In the genomic region with DNA sequence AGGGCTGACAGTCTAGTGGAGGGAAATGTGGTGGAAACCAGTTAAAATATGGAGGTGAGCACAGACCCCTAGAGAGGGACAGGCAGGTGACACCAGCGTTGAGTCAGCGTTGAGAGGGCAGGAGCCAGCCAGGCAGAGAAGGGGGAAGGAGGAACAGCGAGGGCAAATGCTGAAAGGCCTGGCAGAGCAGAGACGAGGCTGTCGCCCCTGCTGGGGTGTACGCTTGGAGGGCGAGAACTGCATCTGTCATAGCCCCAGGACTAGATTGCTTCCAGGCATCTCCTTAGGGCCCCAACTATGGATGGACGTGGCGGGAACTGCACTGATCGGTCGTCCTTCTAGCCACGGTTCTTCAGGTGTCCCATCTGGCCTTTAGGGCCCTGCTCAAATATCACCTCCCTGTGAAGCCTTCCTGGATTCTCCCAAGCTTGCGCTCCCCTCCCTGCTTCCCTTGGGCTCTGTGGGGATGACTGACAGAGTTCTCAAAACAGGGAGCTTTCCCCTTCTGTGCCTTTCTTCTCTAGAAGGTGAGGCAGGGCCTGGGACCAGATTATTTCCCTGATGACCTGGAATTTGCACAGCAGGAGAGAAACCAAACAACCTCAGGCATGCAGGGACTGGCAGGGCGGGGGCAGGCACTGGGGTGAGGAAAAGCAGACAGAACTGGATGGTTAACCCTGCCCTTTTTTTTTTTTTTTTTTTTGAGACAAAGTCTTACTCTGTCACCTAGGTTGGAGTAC, we compare ENCODE assay signal across 17 cellular contexts. TPM values are rescaled to one million over a fixed set of nuclear protein-coding genes. Genes with fewer than 3 reads are reported as not detected.
DNase-seq lines count a peak whose midpoint lies in the region; ATAC-seq and TF ChIP-seq lines count a peak whose summit lies in the region.
"Had no signal": no experiment of that assay in that cellular context is flagged by ENCODE, and none has a peak within 500 bp of the region (broad histone marks: within the 10 kb centered on the region; RNA-seq: fewer than 3 reads in every experiment).

No MANE protein-coding gene starts in this region.

- H3K4me2 ChIP-seq in hepatocyte: no peak overlapping the region

- POLR2A ChIA-PET in activated B cell treated with CpG ODN at 0.5 μM for 24 hours (lab: Charles Lee): interaction anchor here (0.7 kb wide), 1 partner anchor 211 kb away, joined by 3 read pairs; no protein-coding TSS in a partner anchor

- peaks cover 22% of the 10 kb centered on the region for H3K4me1 Mint-ChIP-seq in activated B cell treated with CpG ODN at 0.5 μM for 24 hours

- ATAC-seq in activated B cell treated with CpG ODN at 0.5 μM for 24 hours (ENCODE audit: low read depth): peak; percentile 65
- ATAC-seq: left ventricle myocardium superior had no signal

- H3K27me3 Mint-ChIP-seq in activated B cell treated with CpG ODN at 0.5 μM for 24 hours: no peaks in the 10 kb centered on the region

- CTCF ChIA-PET in activated B cell treated with CpG ODN at 0.5 μM for 24 hours (lab: Charles Lee): no interaction called here

- 76% methylated on average over 14 of the region's 14 CpGs for WGBS in hepatocyte (ENCODE audit: low lambda C conversion rate, missing lambda C conversion rate)

- H3K9me2 ChIP-seq in hepatocyte (replicated peaks; ENCODE audit: insufficient read depth): no peaks in the 10 kb centered on the region

- H3K27me3 ChIP-seq in hepatocyte: no peaks in the 10 kb centered on the region
- H3K27me3 ChIP-seq: colonic mucosa, ovary had no signal

- H3K4me3 Mint-ChIP-seq in activated B cell treated with CpG ODN at 0.5 μM for 24 hours: no peak overlapping the region

- peaks cover 31% of the 10 kb centered on the region for H3K4me1 ChIP-seq in hepatocyte (ENCODE audit: insufficient read depth)
- H3K4me1 ChIP-seq: colonic mucosa had no signal

- no peaks in the 10 kb centered on the region for H3K9me3 Mint-ChIP-seq in activated B cell treated with CpG ODN at 0.5 μM for 24 hours

- peaks cover 28% of the 10 kb centered on the region for H3K79me2 ChIP-seq in hepatocyte

- H4K20me1 ChIP-seq in hepatocyte (ENCODE audit: insufficient read depth, poor library complexity, severe bottlenecking): no peaks in the 10 kb centered on the region

- no peak overlapping the region for H3K27ac Mint-ChIP-seq in activated B cell treated with CpG ODN at 0.5 μM for 24 hours

- H2AFZ ChIP-seq in hepatocyte: no peak overlapping the region

- no peaks in the 10 kb centered on the region for H3K9me3 ChIP-seq in hepatocyte (ENCODE audit: low read depth)
- H3K9me3 ChIP-seq: colonic mucosa, ovary had no signal

- DNase-seq in NCI-H1417 (lab: John Stamatoyannopoulos, UW): peak in 2 of 3 experiments; percentile 3 to 39
- DNase-seq in NCI-H1417 treated with DMSO at 0.1 percent for 48 hours (lab: John Stamatoyannopoulos, UW): no peak
- no peak for DNase-seq in activated B cell treated with CpG ODN at 0.5 μM for 24 hours
- DNase-seq in hepatocyte (ENCODE audit: low spot score): no peak
- peak; percentile 75 for DNase-seq in ureter (ENCODE audit: low spot score)
- DNase-seq in NCI-H1930 (lab: John Stamatoyannopoulos, UW): no peak
- no peak for DNase-seq in H4 (ENCODE audit: low spot score)
- DNase-seq in HCEC 1CT: no peak
- DNase-seq: activated T-cell treated with anti-CD3 and anti-CD28 coated beads, Interleukin-2, amount 50 U/mL, for 48 hours; colonic mucosa; left ventricle myocardium superior; MM.1S; NCI-H524 treated with DMSO at 0.1 percent for 48 hours; ovary; SIG-M5; stimulated activated CD4-positive, alpha-beta T cell treated with anti-CD3 and anti-CD28 coated beads, Interleukin-2, amount 100 ng/mL, for 24 hours; stimulated activated naive CD4-positive, alpha-beta T cell treated with Interleukin-2 at 50 U/mL for 16 hours had no signal

- TF ChIP-seq CTCF in activated B cell treated with CpG ODN at 0.5 μM for 24 hours (IDR thresholded peaks at IDR 0.05) (no peak), hepatocyte (IDR thresholded peaks at IDR 0.05; ENCODE audit: poor library complexity) (no peak)

- peak overlapping the region; percentile 51 for H3K27ac ChIP-seq in hepatocyte
- H3K27ac ChIP-seq: colonic mucosa, ovary had no signal

- no peaks in the 10 kb centered on the region for H3K36me3 ChIP-seq in hepatocyte (replicated peaks; ENCODE audit: insufficient read depth, low read depth)
- H3K36me3 ChIP-seq: colonic mucosa, ovary had no signal

- H3K36me3 Mint-ChIP-seq in activated B cell treated with CpG ODN at 0.5 μM for 24 hours (ENCODE audit: low read depth): peaks cover 4% of the 10 kb centered on the region

- H3K4me3 ChIP-seq in hepatocyte: no peak overlapping the region
- H3K4me3 ChIP-seq: colonic mucosa, ovary had no signal

- intact Hi-C loops in activated B cell treated with CpG ODN at 0.5 μM for 24 hours (cut with micrococcal nuclease): no loop called here

RNA-seq across cellular contexts. Expression of a gene that starts 11.1 kb away (rescaled TPM):
- total RNA-seq in activated B cell treated with CpG ODN at 0.5 μM for 24 hours (10.0 and 11.4 TPM in 2 replicates), hepatocyte (15.8 and 23.1 TPM in 2 replicates), ureter (32.6 TPM)
- 58.8 and 92.7 TPM in 2 replicates for polyA plus RNA-seq in hepatocyte
- 19.9 and 23.0 TPM in 2 replicates for total RNA-seq in H4 (2014; rRNA removed; shearing (Covaris generic))

RNA-seq across cellular contexts. Expression of a gene that starts 38.7 kb away (rescaled TPM):
- total RNA-seq in activated B cell treated with CpG ODN at 0.5 μM for 24 hours: 29.4 and 37.4 TPM in 2 replicates
- 13.3 and 14.0 TPM in 2 replicates for total RNA-seq in hepatocyte
- polyA plus RNA-seq in hepatocyte: 8.6 and 10.7 TPM in 2 replicates
- 27.5 TPM for total RNA-seq in ureter
- total RNA-seq in H4 (2014; rRNA removed; shearing (Covaris generic)): 8.6 and 17.1 TPM in 2 replicates

RNA-seq across cellular contexts. Expression of a gene that starts 41.4 kb away (rescaled TPM):
- total RNA-seq in activated B cell treated with CpG ODN at 0.5 μM for 24 hours (3,087 and 3,439 TPM in 2 replicates), hepatocyte (2,461 and 2,819 TPM in 2 replicates), ureter (2,529 TPM)
- 1,044 and 1,068 TPM in 2 replicates for polyA plus RNA-seq in hepatocyte
- 2,177 and 2,312 TPM in 2 replicates for total RNA-seq in H4 (2014; rRNA removed; shearing (Covaris generic))

Comparison
In these comparisons a context has a peak if more than half of its experiments do, and no peak if none do; other contexts are left out.
1. DNase-seq: peak in NCI-H1417 (2 of 3) and ureter (single experiment); none in NCI-H1417 treated with DMSO at 0.1 percent for 48 hours (single experiment), activated B cell treated with CpG ODN at 0.5 μM for 24 hours (single experiment), hepatocyte (single experiment), NCI-H1930 (0 of 2), H4 (single experiment) and HCEC 1CT (single experiment).